ENCODE assay signal across 21 cellular contexts in genomic region chr6:139013185-139013800, GRCh38.
"Had no signal": no experiment of that assay in that cellular context is flagged by ENCODE, and none has a peak within 500 bp of the region (broad histone marks: within the 10 kb centered on the region; RNA-seq: fewer than 3 reads in every experiment).

No MANE protein-coding gene starts in this region.

- H3K36me3 Mint-ChIP-seq: activated naive CD4-positive, alpha-beta T cell treated with anti-CD3 and anti-CD28 coated beads, Interleukin-2, amount 10 ng/mL, durations not matched to agents 7 days and 5 days; memory B cell; naive thymus-derived CD8-positive, alpha-beta T cell; WTC11 had no signal

- H3K27me3 Mint-ChIP-seq: activated CD4-positive, alpha-beta T cell treated with anti-CD3 and anti-CD28 coated beads, Interleukin-2, amount 10 ng/mL, durations not matched to agents 7 days and 5 days; activated naive CD8-positive, alpha-beta T cell treated with anti-CD3 and anti-CD28 coated beads, Interleukin-2, amount 50 U/mL, for 24 hours; activated T-cell treated with anti-CD3 and anti-CD28 coated beads, Interleukin-2, amount 50 U/mL, for 24 hours had no signal

- H3K27ac Mint-ChIP-seq: activated CD4-positive, alpha-beta memory T cell treated with anti-CD3 and anti-CD28 coated beads, Interleukin-2, amount 10 ng/mL, durations not matched to agents 7 days and 5 days; activated CD4-positive, alpha-beta T cell treated with anti-CD3 and anti-CD28 coated beads, Interleukin-2, amount 10 ng/mL, durations not matched to agents 7 days and 5 days; activated naive CD4-positive, alpha-beta T cell treated with anti-CD3 and anti-CD28 coated beads, Interleukin-2, amount 10 ng/mL, durations not matched to agents 7 days and 5 days; activated naive CD8-positive, alpha-beta T cell treated with anti-CD3 and anti-CD28 coated beads, Interleukin-2, amount 50 U/mL, for 24 hours; activated T-cell treated with anti-CD3 and anti-CD28 coated beads, Interleukin-2, amount 50 U/mL, for 24 hours; memory B cell; naive thymus-derived CD8-positive, alpha-beta T cell; stimulated activated naive CD8-positive, alpha-beta T cell treated with anti-CD3 and anti-CD28 coated beads, Interleukin-15, amount 100 ng/mL, for 72 hours; WTC11 had no signal

- H3K36me3 ChIP-seq: breast epithelium, esophagus muscularis mucosa, spleen, thyroid gland had no signal

- H3K9me3 Mint-ChIP-seq: activated CD4-positive, alpha-beta memory T cell treated with anti-CD3 and anti-CD28 coated beads, Interleukin-2, amount 10 ng/mL, durations not matched to agents 7 days and 5 days; activated CD4-positive, alpha-beta T cell treated with anti-CD3 and anti-CD28 coated beads, Interleukin-2, amount 10 ng/mL, durations not matched to agents 7 days and 5 days; activated naive CD4-positive, alpha-beta T cell treated with anti-CD3 and anti-CD28 coated beads, Interleukin-2, amount 10 ng/mL, durations not matched to agents 7 days and 5 days; activated naive CD8-positive, alpha-beta T cell treated with anti-CD3 and anti-CD28 coated beads, Interleukin-2, amount 50 U/mL, for 24 hours; activated T-cell treated with anti-CD3 and anti-CD28 coated beads, Interleukin-2, amount 50 U/mL, for 24 hours; naive thymus-derived CD8-positive, alpha-beta T cell; stimulated activated naive CD8-positive, alpha-beta T cell treated with anti-CD3 and anti-CD28 coated beads, Interleukin-15, amount 100 ng/mL, for 72 hours; WTC11 had no signal

- H3K4me1 Mint-ChIP-seq: activated CD4-positive, alpha-beta memory T cell treated with anti-CD3 and anti-CD28 coated beads, Interleukin-2, amount 10 ng/mL, durations not matched to agents 7 days and 5 days; activated CD4-positive, alpha-beta T cell treated with anti-CD3 and anti-CD28 coated beads, Interleukin-2, amount 10 ng/mL, durations not matched to agents 7 days and 5 days; activated naive CD4-positive, alpha-beta T cell treated with anti-CD3 and anti-CD28 coated beads, Interleukin-2, amount 10 ng/mL, durations not matched to agents 7 days and 5 days; stimulated activated naive CD8-positive, alpha-beta T cell treated with anti-CD3 and anti-CD28 coated beads, Interleukin-15, amount 100 ng/mL, for 72 hours had no signal

- DNase-seq: activated CD4-positive, alpha-beta memory T cell treated with anti-CD3 and anti-CD28 coated beads, Interleukin-2, amount 10 ng/mL, durations not matched to agents 7 days and 5 days; activated CD4-positive, alpha-beta T cell treated with anti-CD3 and anti-CD28 coated beads for 1 hour; activated CD4-positive, alpha-beta T cell treated with anti-CD3 and anti-CD28 coated beads, Interleukin-2, amount 10 ng/mL, durations not matched to agents 7 days and 5 days; activated CD8-positive, alpha-beta memory T cell treated with anti-CD3 and anti-CD28 coated beads, Interleukin-2, amount 50 U/mL, for 48 hours; activated gamma-delta T cell; activated naive CD4-positive, alpha-beta T cell treated with anti-CD3 and anti-CD28 coated beads, Interleukin-2, amount 10 ng/mL, durations not matched to agents 7 days and 5 days; activated naive CD8-positive, alpha-beta T cell treated with anti-CD3 and anti-CD28 coated beads, Interleukin-2, amount 50 U/mL, for 24 hours; activated T-cell treated with anti-CD3 and anti-CD28 coated beads, Interleukin-2, amount 50 U/mL, for 24 hours; central memory CD4-positive, alpha-beta T cell; naive thymus-derived CD8-positive, alpha-beta T cell; posterior cingulate gyrus; right cardiac atrium; spleen; stimulated activated CD4-positive, alpha-beta T cell treated with anti-CD3 and anti-CD28 coated beads, Interleukin-2, amount 100 ng/mL, for 48 hours; stimulated activated naive CD8-positive, alpha-beta T cell treated with anti-CD3 and anti-CD28 coated beads, Interleukin-15, amount 100 ng/mL, for 72 hours; T-helper 2 cell; thyroid gland had no signal

- H3K9me3 ChIP-seq: breast epithelium, esophagus muscularis mucosa, spleen, thyroid gland had no signal

- H3K4me1 ChIP-seq: breast epithelium had no signal

- H3K27ac ChIP-seq: breast epithelium, esophagus muscularis mucosa, spleen, thyroid gland had no signal

- H3K4me3 Mint-ChIP-seq: activated CD4-positive, alpha-beta memory T cell treated with anti-CD3 and anti-CD28 coated beads, Interleukin-2, amount 10 ng/mL, durations not matched to agents 7 days and 5 days; activated CD4-positive, alpha-beta T cell treated with anti-CD3 and anti-CD28 coated beads, Interleukin-2, amount 10 ng/mL, durations not matched to agents 7 days and 5 days; activated naive CD4-positive, alpha-beta T cell treated with anti-CD3 and anti-CD28 coated beads, Interleukin-2, amount 10 ng/mL, durations not matched to agents 7 days and 5 days; activated naive CD8-positive, alpha-beta T cell treated with anti-CD3 and anti-CD28 coated beads, Interleukin-2, amount 50 U/mL, for 24 hours; activated T-cell treated with anti-CD3 and anti-CD28 coated beads, Interleukin-2, amount 50 U/mL, for 24 hours; memory B cell; naive thymus-derived CD8-positive, alpha-beta T cell; stimulated activated naive CD8-positive, alpha-beta T cell treated with anti-CD3 and anti-CD28 coated beads, Interleukin-15, amount 100 ng/mL, for 72 hours; WTC11 had no signal

- H3K4me3 ChIP-seq: breast epithelium, esophagus muscularis mucosa, spleen, thyroid gland had no signal

- H3K27me3 ChIP-seq: breast epithelium, esophagus muscularis mucosa, spleen, thyroid gland had no signal

- ATAC-seq: activated naive CD8-positive, alpha-beta T cell treated with anti-CD3 and anti-CD28 coated beads, Interleukin-2, amount 50 U/mL, for 24 hours; naive thymus-derived CD8-positive, alpha-beta T cell; right cardiac atrium; stimulated activated naive CD8-positive, alpha-beta T cell treated with anti-CD3 and anti-CD28 coated beads, Interleukin-15, amount 100 ng/mL, for 72 hours; WTC11 had no signal
